In the genomic region with DNA sequence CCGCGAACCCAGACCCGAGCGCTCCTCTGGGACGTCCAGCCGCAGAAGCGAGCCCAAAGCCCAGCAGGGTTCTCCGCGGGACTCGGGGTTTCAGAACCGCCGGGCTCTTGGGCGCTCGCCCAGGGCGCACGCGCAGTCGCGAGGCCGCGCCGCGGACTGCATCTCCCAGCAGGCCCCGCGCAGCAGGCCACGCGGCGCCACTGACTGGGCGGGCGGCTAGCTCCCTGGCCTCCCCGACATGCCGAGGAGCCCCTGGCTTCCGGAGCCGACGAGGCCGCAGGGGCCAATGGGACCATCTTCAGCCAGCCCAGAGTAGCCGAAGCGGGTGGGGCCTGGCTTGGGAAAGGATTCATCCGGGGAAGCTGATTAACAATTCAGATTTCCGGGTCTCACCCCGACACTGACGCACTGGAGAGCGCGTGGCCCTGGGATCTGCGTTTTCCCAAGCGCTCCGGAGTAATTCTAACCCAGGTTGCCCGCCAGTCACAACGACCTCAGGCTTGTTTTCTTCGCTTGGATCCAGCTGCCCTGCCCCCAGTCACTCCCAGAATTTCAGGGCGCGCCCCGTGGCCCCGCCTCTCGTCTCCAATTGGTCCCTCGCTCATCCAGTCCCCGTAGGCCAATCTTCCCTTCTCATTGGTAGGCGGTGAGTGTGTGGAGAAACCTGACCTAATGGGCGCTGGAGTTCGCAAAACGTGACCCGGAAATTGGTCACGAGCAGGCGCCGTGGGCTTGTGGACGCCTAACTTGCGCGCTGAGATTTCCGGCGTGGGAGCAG, we compare ENCODE assay signal across 8 cellular contexts. TPM values are rescaled to one million over a fixed set of nuclear protein-coding genes. Genes with fewer than 3 reads are reported as not detected.
A peak's percentile ranks its signal among the peaks of the same experiment; 100 is the strongest.
DNase-seq lines count a peak whose midpoint lies in the region; ATAC-seq and TF ChIP-seq lines count a peak whose summit lies in the region.

A gene (plus strand): TSS at position 745 of the 778 bp plus-strand sequence. CDS start 328 bp downstream, outside the sequence.

- intact Hi-C loops in activated T-helper 2 cell treated with anti-CD3 and anti-CD28 coated beads, Interferon-gamma antibody, Interleukin-2, Interleukin-4, amounts not matched to agents 10 μg/mL and 5 μg/mL and 100 μg/mL, durations not matched to agents 14 hours and 24 hours and 36 hours (cut with micrococcal nuclease): loop anchor here (1.0 to 5.0 kb wide), 8 partner anchors 19 to 219 kb away; a partner anchor contains a TSS
- intact Hi-C loops in natural killer cell (cut with micrococcal nuclease): loop anchor here (1.0 kb wide), 5 partner anchors 19 to 174 kb away; a partner anchor contains a TSS

- ATAC-seq in RWPE2 (ENCODE audit: low read depth) (peak; percentile 88), natural killer cell (peak; percentile 88 to 93 (median 88))

- H3K27me3 ChIP-seq in RWPE2 (ENCODE audit: insufficient read depth, poor library complexity, severe bottlenecking): no peaks in the 10 kb centered on the region

- peak within 1 kb of the TSS; percentile 97 for H3K27ac Mint-ChIP-seq in activated T-helper 2 cell treated with anti-CD3 and anti-CD28 coated beads, Interferon-gamma antibody, Interleukin-2, Interleukin-4, amounts not matched to agents 10 μg/mL and 5 μg/mL and 100 μg/mL, durations not matched to agents 14 hours and 24 hours and 36 hours
- H3K27ac Mint-ChIP-seq in natural killer cell: peak within 1 kb of the TSS; percentile 92 to 95

- H3K4me3 Mint-ChIP-seq in activated T-helper 2 cell treated with anti-CD3 and anti-CD28 coated beads, Interferon-gamma antibody, Interleukin-2, Interleukin-4, amounts not matched to agents 10 μg/mL and 5 μg/mL and 100 μg/mL, durations not matched to agents 14 hours and 24 hours and 36 hours (ENCODE audit: low read depth): peak within 1 kb of the TSS; percentile 98
- peak within 1 kb of the TSS; percentile 98 for H3K4me3 Mint-ChIP-seq in natural killer cell

- H3K36me3 ChIP-seq in RWPE2 (ENCODE audit: low read depth): peaks cover 24% of the 10 kb centered on the region

- peak within 1 kb of the TSS; percentile 81 for H3K27ac ChIP-seq in RWPE2 (ENCODE audit: poor library complexity, severe bottlenecking)

- DNase-seq in Daoy (ENCODE audit: low read depth) (peak; percentile 96), H4 (ENCODE audit: low spot score) (peak; percentile 98), LoVo (ENCODE audit: low spot score) (peak; percentile 97), RWPE2 (ENCODE audit: low spot score) (peak; percentile 95), fibroblast of peridontal ligament (ENCODE audit: extremely low read depth) (peak; percentile 98), natural killer cell (peak; percentile 87)
- peak; percentile 93 for DNase-seq in activated T-helper 2 cell treated with anti-CD3 and anti-CD28 coated beads, Interferon-gamma antibody, Interleukin-2, Interleukin-4, amounts not matched to agents 10 μg/mL and 5 μg/mL and 100 μg/mL, durations not matched to agents 14 hours and 24 hours and 36 hours (ENCODE audit: low spot score)
- DNase-seq in stimulated activated naive CD4-positive, alpha-beta T cell treated with Interleukin-2 at 50 U/mL for 16 hours (lab: John Stamatoyannopoulos, UW): peak; percentile 93

- H3K4me1 ChIP-seq in RWPE2 (ENCODE audit: insufficient read depth, poor library complexity, severe bottlenecking): no peaks in the 10 kb centered on the region

- H3K9me3 Mint-ChIP-seq in activated T-helper 2 cell treated with anti-CD3 and anti-CD28 coated beads, Interferon-gamma antibody, Interleukin-2, Interleukin-4, amounts not matched to agents 10 μg/mL and 5 μg/mL and 100 μg/mL, durations not matched to agents 14 hours and 24 hours and 36 hours: peaks cover 31% of the 10 kb centered on the region
- H3K9me3 Mint-ChIP-seq in natural killer cell: no peaks in the 10 kb centered on the region

- TF ChIP-seq CTCF in RWPE2 (IDR thresholded peaks at IDR 0.05; ENCODE audit: poor library complexity, severe bottlenecking) (no peak), natural killer cell (IDR thresholded peaks at IDR 0.05) (no peak)

- H3K4me1 Mint-ChIP-seq in activated T-helper 2 cell treated with anti-CD3 and anti-CD28 coated beads, Interferon-gamma antibody, Interleukin-2, Interleukin-4, amounts not matched to agents 10 μg/mL and 5 μg/mL and 100 μg/mL, durations not matched to agents 14 hours and 24 hours and 36 hours (ENCODE audit: low read depth): peaks cover 16% of the 10 kb centered on the region
- peaks cover 25 to 32% of the 10 kb centered on the region in 2 donors for H3K4me1 Mint-ChIP-seq in natural killer cell

- H3K27me3 Mint-ChIP-seq in activated T-helper 2 cell treated with anti-CD3 and anti-CD28 coated beads, Interferon-gamma antibody, Interleukin-2, Interleukin-4, amounts not matched to agents 10 μg/mL and 5 μg/mL and 100 μg/mL, durations not matched to agents 14 hours and 24 hours and 36 hours (ENCODE audit: low read depth): peaks cover 3% of the 10 kb centered on the region
- no peaks in the 10 kb centered on the region for H3K27me3 Mint-ChIP-seq in natural killer cell (ENCODE audit: low read depth in 2 of 2)

- peaks cover 7% of the 10 kb centered on the region for H3K9me3 ChIP-seq in RWPE2 (ENCODE audit: severe bottlenecking)

- H3K36me3 Mint-ChIP-seq in activated T-helper 2 cell treated with anti-CD3 and anti-CD28 coated beads, Interferon-gamma antibody, Interleukin-2, Interleukin-4, amounts not matched to agents 10 μg/mL and 5 μg/mL and 100 μg/mL, durations not matched to agents 14 hours and 24 hours and 36 hours (ENCODE audit: low read depth): peaks cover 46% of the 10 kb centered on the region
- H3K36me3 Mint-ChIP-seq in natural killer cell: peaks cover 7% of the 10 kb centered on the region

- H3K4me3 ChIP-seq in RWPE2 (ENCODE audit: severe bottlenecking): peak within 1 kb of the TSS; percentile 88

RNA-seq across cellular contexts. Expression of the gene that starts here (rescaled TPM):
- total RNA-seq in Daoy (2014; rRNA removed; shearing (Covaris generic)): 28.8 and 61.1 TPM in 2 replicates
- total RNA-seq in H4 (2014; rRNA removed; shearing (Covaris generic)): 24.4 and 28.8 TPM in 2 replicates
- total RNA-seq in activated T-helper 2 cell treated with anti-CD3 and anti-CD28 coated beads, Interferon-gamma antibody, Interleukin-2, Interleukin-4, amounts not matched to agents 10 μg/mL and 5 μg/mL and 100 μg/mL, durations not matched to agents 14 hours and 24 hours and 36 hours: 22.9 and 26.6 TPM in 2 replicates
- total RNA-seq in natural killer cell: 10 to 100 TPM; 25.7 to 38.8 (median 28.1) TPM

Comparison
In these comparisons a context has a peak if more than half of its experiments do, and no peak if none do; other contexts are left out.
1. Peak in every context shown above with its lines: DNase-seq, ATAC-seq, H3K4me3 ChIP-seq and H3K27ac ChIP-seq.